ENCODE assay signal across 8 cellular contexts in genomic region chr10:79068562-79069324, GRCh38. TPM values are rescaled to one million over a fixed set of nuclear protein-coding genes. Genes with fewer than 3 reads are reported as not detected.
A peak's percentile ranks its signal among the peaks of the same experiment; 100 is the strongest.
DNase-seq lines count a peak whose midpoint lies in the region; ATAC-seq and TF ChIP-seq lines count a peak whose summit lies in the region.

Gene ZMIZ1 (plus strand): TSS chr10:79068966. CDS start chr10:79201633, 132,667 bp downstream.

- peak within 1 kb of the TSS; percentile 86 for H3K27ac Mint-ChIP-seq in activated CD8-positive, alpha-beta T cell treated with anti-CD3 and anti-CD28 coated beads for 36 hours

- POLR2A ChIA-PET in activated CD8-positive, alpha-beta T cell treated with anti-CD3 and anti-CD28 coated beads for 36 hours (lab: Charles Lee), result interaction anchor here (1.7 to 1.8 kb wide), 2 partner anchors 95 kb away, joined by 5 to 6 read pairs; no protein-coding TSS in a partner anchor

- H3K9me3 ChIP-seq in ectodermal cell (ENCODE audit: control insufficient read depth, low read length) (no peaks in the 10 kb centered on the region), lower lobe of right lung (no peaks in the 10 kb centered on the region)

- H3K36me3 ChIP-seq in ectodermal cell (ENCODE audit: control insufficient read depth, insufficient read depth, low read length) (no peaks in the 10 kb centered on the region), lower lobe of right lung (no peaks in the 10 kb centered on the region)

- H3K36me3 Mint-ChIP-seq in activated CD8-positive, alpha-beta T cell treated with anti-CD3 and anti-CD28 coated beads for 36 hours (ENCODE audit: low read depth), result no peaks in the 10 kb centered on the region

- H3K27ac ChIP-seq in ectodermal cell (ENCODE audit: insufficient read depth, low read depth, low read length, poor library complexity, severe bottlenecking) (peak within 1 kb of the TSS; percentile 86), lower lobe of right lung (peak within 1 kb of the TSS; percentile 95)

- 0% methylated on average over 92 of the region's 92 CpGs for WGBS in ectodermal cell, 2 experiments

- intact Hi-C loops in activated CD8-positive, alpha-beta T cell treated with anti-CD3 and anti-CD28 coated beads for 36 hours (cut with micrococcal nuclease), result loop anchor here (5.0 kb wide), 1 partner anchor 96 kb away; no protein-coding TSS in a partner anchor
- intact Hi-C loops in lower lobe of right lung (cut with DNase I), result no loop called here

- H3K4me1 ChIP-seq in ectodermal cell (ENCODE audit: control insufficient read depth, insufficient read depth, low read length), result peaks cover 18% of the 10 kb centered on the region
- H3K4me1 ChIP-seq in lower lobe of right lung, result peaks cover 42% of the 10 kb centered on the region

- H3K4me3 ChIP-seq in ectodermal cell (ENCODE audit: insufficient read depth, low read depth, low read length), result peak within 1 kb of the TSS; percentile 90
- peak within 1 kb of the TSS; percentile 86 for H3K4me3 ChIP-seq in lower lobe of right lung

- TF ChIP-seq CTCF in activated CD8-positive, alpha-beta T cell treated with anti-CD3 and anti-CD28 coated beads for 36 hours (IDR thresholded peaks at IDR 0.05), result no peak
- TF ChIP-seq CTCF in lower lobe of right lung (IDR thresholded peaks at IDR 0.05), result no peak

- peaks cover 11% of the 10 kb centered on the region for H3K27me3 ChIP-seq in ectodermal cell (ENCODE audit: control insufficient read depth, insufficient read depth, low read length, poor library complexity, severe bottlenecking)
- H3K27me3 ChIP-seq in lower lobe of right lung (ENCODE audit: low read depth), result no peaks in the 10 kb centered on the region

- H3K27me3 Mint-ChIP-seq in activated CD8-positive, alpha-beta T cell treated with anti-CD3 and anti-CD28 coated beads for 36 hours, result no peaks in the 10 kb centered on the region

- H3K4me1 Mint-ChIP-seq in activated CD8-positive, alpha-beta T cell treated with anti-CD3 and anti-CD28 coated beads for 36 hours (ENCODE audit: low read depth), result peaks cover 33% of the 10 kb centered on the region

- ATAC-seq in GM19351 (IDR thresholded peaks at IDR 0.05; ENCODE audit: unreplicated experiment), result peak; percentile 65
- ATAC-seq in HG03520 (IDR thresholded peaks at IDR 0.05; ENCODE audit: unreplicated experiment), result peak; percentile 55
- peak; percentile 65 for ATAC-seq in activated CD8-positive, alpha-beta T cell treated with anti-CD3 and anti-CD28 coated beads for 36 hours
- ATAC-seq in lower lobe of right lung, result peak; percentile 60 to 65

- no peaks in the 10 kb centered on the region for H3K9me3 Mint-ChIP-seq in activated CD8-positive, alpha-beta T cell treated with anti-CD3 and anti-CD28 coated beads for 36 hours

- DNase-seq in C1 segment of cervical spinal cord (lab: John Stamatoyannopoulos, UW) (peak; percentile 27 to 92 (median 82)), NCI-H774 (lab: John Stamatoyannopoulos, UW) (peak; percentile 89), lower lobe of right lung (peak; percentile 91)
- DNase-seq in activated CD8-positive, alpha-beta T cell treated with anti-CD3 and anti-CD28 coated beads for 36 hours, result peak; percentile 87
- DNase-seq in stimulated activated CD4-positive, alpha-beta T cell treated with anti-CD3 and anti-CD28 coated beads, TNF-alpha, amount 100 ng/mL, for 24 hours (ENCODE audit: low read depth in 3 of 3), result peak; percentile 54 to 79 (median 65)

- H3K4me3 Mint-ChIP-seq in activated CD8-positive, alpha-beta T cell treated with anti-CD3 and anti-CD28 coated beads for 36 hours, result peak within 1 kb of the TSS; percentile 89

- CTCF ChIA-PET in activated CD8-positive, alpha-beta T cell treated with anti-CD3 and anti-CD28 coated beads for 36 hours (lab: Charles Lee), result no interaction called here

RNA-seq across cellular contexts. Expression of gene ZMIZ1, which starts in this region (rescaled TPM):
- total RNA-seq in activated CD8-positive, alpha-beta T cell treated with anti-CD3 and anti-CD28 coated beads for 36 hours, result 10 to 100 TPM; 46.5 to 52.2 TPM
- polyA plus RNA-seq in ectodermal cell (2013, experiment 1 of 4), result 56.6 TPM
- 63.4 TPM for polyA plus RNA-seq in ectodermal cell (2013, experiment 2 of 4)
- 39.5 TPM for polyA plus RNA-seq in ectodermal cell (2013, experiment 3 of 4)
- 55.4 TPM for polyA plus RNA-seq in ectodermal cell (2013, experiment 4 of 4)
- 102 TPM for total RNA-seq in lower lobe of right lung

Comparison
In these comparisons a context has a peak if more than half of its experiments do, and no peak if none do; other contexts are left out.
1. Peak in every context shown above with its lines: DNase-seq, ATAC-seq, H3K4me3 ChIP-seq and H3K27ac ChIP-seq.